ENCODE assay signal across 21 cellular contexts in the genomic region with DNA sequence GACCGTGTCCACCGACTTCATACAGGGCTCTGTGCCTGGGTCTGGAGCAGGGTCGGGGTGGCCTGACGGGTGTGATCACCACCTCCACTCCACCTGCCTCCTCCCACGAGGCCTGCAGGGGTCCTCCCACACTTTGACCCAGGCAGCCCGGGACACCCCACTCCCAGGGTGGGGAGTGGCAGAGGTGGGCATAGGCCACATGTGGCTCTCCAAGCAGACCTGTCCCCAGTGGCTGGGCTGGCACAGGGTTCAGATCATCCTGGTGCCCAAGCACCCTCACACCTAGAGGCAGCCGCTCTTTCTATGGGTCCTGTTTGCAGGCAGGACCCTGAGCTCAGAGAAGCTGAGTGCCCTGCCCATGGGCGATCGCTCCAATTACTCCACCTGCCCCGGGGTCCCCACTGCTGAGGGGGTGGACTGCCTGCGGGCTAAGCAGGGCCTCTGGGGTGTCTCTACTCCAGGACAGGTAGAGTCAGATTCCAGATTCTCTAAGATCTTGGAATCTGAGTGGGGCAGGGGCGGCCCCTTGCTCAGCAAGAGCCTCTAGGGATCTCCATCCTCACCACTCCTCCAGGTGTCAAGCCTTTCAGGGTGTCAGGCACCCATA. TPM values are rescaled to one million over a fixed set of nuclear protein-coding genes. Genes with fewer than 3 reads are reported as not detected.
DNase-seq lines count a peak whose midpoint lies in the region; ATAC-seq, FAIRE-seq and TF ChIP-seq lines count a peak whose summit lies in the region.
"Had no signal": no experiment of that assay in that cellular context is flagged by ENCODE, and none has a peak within 500 bp of the region (broad histone marks: within the 10 kb centered on the region; RNA-seq: fewer than 3 reads in every experiment).

No MANE protein-coding gene starts in this region.

- H3K27ac Mint-ChIP-seq in stimulated activated effector memory CD8-positive, alpha-beta T cell treated with anti-CD3 and anti-CD28 coated beads, Interleukin-12 subunit alpha, Interleukin-12 subunit beta, amount 100 ng/mL, for 72 hours = peak overlapping the region; percentile 12
- H3K27ac Mint-ChIP-seq in nephron progenitor cell = no peak overlapping the region
- no peak overlapping the region for H3K27ac Mint-ChIP-seq in activated naive CD4-positive, alpha-beta T cell treated with anti-CD3 and anti-CD28 coated beads, Interleukin-2, amount 10 ng/mL, durations not matched to agents 7 days and 5 days
- H3K27ac Mint-ChIP-seq: IgD-negative memory B cell had no signal

- no peak for TF ChIP-seq CTCF in right atrium auricular region (IDR thresholded peaks at IDR 0.05)
- TF ChIP-seq CTCF in H1 (IDR thresholded peaks at IDR 0.05; ENCODE audit: control extremely low read depth in 1 of 3, insufficient read depth in 1 of 3, low read depth in 1 of 3, low read length in 3 of 3) = no peak
- TF ChIP-seq CTCF in mucosa of descending colon (IDR thresholded peaks at IDR 0.05) = no peak
- no peak for TF ChIP-seq CTCF in nephron progenitor cell (IDR thresholded peaks at IDR 0.05)

- no peak overlapping the region for H2AFZ ChIP-seq in H1 (ENCODE audit: low read length)

- TF ChIP-seq EP300 in H1 (IDR thresholded peaks at IDR 0.05; ENCODE audit: borderline replicate concordance in 1 of 2, low read depth in 2 of 2, low read length in 2 of 2) = no peak

- no peak for TF ChIP-seq RAD21 in H1 (IDR thresholded peaks at IDR 0.05 in 1 of 2, conservative IDR thresholded peaks at IDR 0.05 in 1 of 2; ENCODE audit: low read depth in 2 of 2, low read length in 2 of 2)

- DNase-seq in right atrium auricular region (ENCODE audit: low spot score) = peak; percentile 28
- no peak for DNase-seq in Right ventricle myocardium superior
- peak in 1 of 2 experiments; percentile 41 for DNase-seq in H1 (ENCODE audit: low read depth in 1 of 2, low spot score in 2 of 2)
- no peak for DNase-seq in stimulated activated effector memory CD8-positive, alpha-beta T cell treated with anti-CD3 and anti-CD28 coated beads, Interleukin-12 subunit alpha, Interleukin-12 subunit beta, amount 100 ng/mL, for 72 hours (ENCODE audit: low spot score in 2 of 2)
- no peak for DNase-seq in mucosa of descending colon
- DNase-seq in nephron progenitor cell = no peak
- DNase-seq in activated naive CD4-positive, alpha-beta T cell treated with anti-CD3 and anti-CD28 coated beads, Interleukin-2, amount 10 ng/mL, durations not matched to agents 7 days and 5 days = no peak
- DNase-seq: DMS 273 treated with DMSO at 0.1 percent for 48 hours, HCEC 1CT, NCI-H1417, NCI-H1930, NCI-H2171, NCI-H82, SIG-M5 had no signal

- no peak overlapping the region for H3K4ac ChIP-seq in H1 (replicated peaks; ENCODE audit: insufficient read length, low read depth, low read length)

- H2BK12ac ChIP-seq in H1 (ENCODE audit: low read depth, low read length) = no peak overlapping the region

- H3K18ac ChIP-seq in H1 (ENCODE audit: extremely low read depth, low read length) = no peak overlapping the region

- H3K9me3 ChIP-seq in right atrium auricular region = no peaks in the 10 kb centered on the region
- no peaks in the 10 kb centered on the region for H3K9me3 ChIP-seq in H1 (ENCODE audit: insufficient read depth in 2 of 2, low read depth in 1 of 2, low read length in 1 of 2)
- no peaks in the 10 kb centered on the region for H3K9me3 ChIP-seq in mucosa of descending colon

- no peak overlapping the region for H2BK15ac ChIP-seq in H1 (ENCODE audit: low read length)

- CTCF ChIA-PET in H1 (lab: Charles Lee; ENCODE audit: partially characterized antibody) = interaction anchor here (1.1 to 10.3 kb wide), 3 partner anchors 20 to 95 kb away, joined by 3 to 171 read pairs (median 4); no protein-coding TSS in a partner anchor
- CTCF ChIA-PET in activated naive CD4-positive, alpha-beta T cell treated with anti-CD3 and anti-CD28 coated beads, Interleukin-2, amount 10 ng/mL, durations not matched to agents 7 days and 5 days (lab: Charles Lee) = interaction anchor here (0.8 to 1.0 kb wide), 2 partner anchors 89 to 97 kb away, joined by 3 read pairs; no protein-coding TSS in a partner anchor

- no peak overlapping the region for H4K5ac ChIP-seq in H1 (ENCODE audit: insufficient read length, low read depth, low read length)

- no peak overlapping the region for H3K23ac ChIP-seq in H1 (ENCODE audit: insufficient read length)

- H3K27me3 Mint-ChIP-seq in nephron progenitor cell (ENCODE audit: low read depth, poor library complexity) = peaks cover 4% of the 10 kb centered on the region
- peaks cover 22% of the 10 kb centered on the region for H3K27me3 Mint-ChIP-seq in activated naive CD4-positive, alpha-beta T cell treated with anti-CD3 and anti-CD28 coated beads, Interleukin-2, amount 10 ng/mL, durations not matched to agents 7 days and 5 days

- H4K91ac ChIP-seq in H1 (replicated peaks; ENCODE audit: insufficient read length, low read length) = no peak overlapping the region

- no peak overlapping the region for H2BK120ac ChIP-seq in H1 (replicated peaks; ENCODE audit: low read depth, low read length)

- no peak overlapping the region for H2BK5ac ChIP-seq in H1 (ENCODE audit: low read depth, low read length)

- no peak overlapping the region for H3K4me3 Mint-ChIP-seq in stimulated activated effector memory CD8-positive, alpha-beta T cell treated with anti-CD3 and anti-CD28 coated beads, Interleukin-12 subunit alpha, Interleukin-12 subunit beta, amount 100 ng/mL, for 72 hours
- no peak overlapping the region for H3K4me3 Mint-ChIP-seq in nephron progenitor cell
- no peak overlapping the region for H3K4me3 Mint-ChIP-seq in activated naive CD4-positive, alpha-beta T cell treated with anti-CD3 and anti-CD28 coated beads, Interleukin-2, amount 10 ng/mL, durations not matched to agents 7 days and 5 days

- H4K20me1 ChIP-seq in H1 (replicated peaks in 1 of 2; ENCODE audit: control insufficient read depth in 1 of 2, insufficient read depth in 2 of 2, low read length in 2 of 2) = no peaks in the 10 kb centered on the region

- H3K14ac ChIP-seq in H1 (ENCODE audit: insufficient read length) = no peak overlapping the region

- no peak overlapping the region for H3K56ac ChIP-seq in H1 (replicated peaks; ENCODE audit: insufficient read length, low read depth, low read length)

- H3K4me1 Mint-ChIP-seq in stimulated activated effector memory CD8-positive, alpha-beta T cell treated with anti-CD3 and anti-CD28 coated beads, Interleukin-12 subunit alpha, Interleukin-12 subunit beta, amount 100 ng/mL, for 72 hours = peaks cover 18% of the 10 kb centered on the region
- peaks cover 33% of the 10 kb centered on the region for H3K4me1 Mint-ChIP-seq in nephron progenitor cell
- H3K4me1 Mint-ChIP-seq in activated naive CD4-positive, alpha-beta T cell treated with anti-CD3 and anti-CD28 coated beads, Interleukin-2, amount 10 ng/mL, durations not matched to agents 7 days and 5 days = peaks cover 28% of the 10 kb centered on the region

- no peaks in the 10 kb centered on the region for H3K79me2 ChIP-seq in H1 (ENCODE audit: control insufficient read depth in 1 of 2, insufficient read depth in 2 of 2, low read length in 2 of 2)

- ATAC-seq in Right ventricle myocardium superior (ENCODE audit: poor library complexity) (no peak), HG03432 (IDR thresholded peaks at IDR 0.05; ENCODE audit: unreplicated experiment) (peak; percentile 9), mucosa of descending colon (no peak)
- no peak for ATAC-seq in stimulated activated effector memory CD8-positive, alpha-beta T cell treated with anti-CD3 and anti-CD28 coated beads, Interleukin-12 subunit alpha, Interleukin-12 subunit beta, amount 100 ng/mL, for 72 hours

- no peaks in the 10 kb centered on the region for H3K9me3 Mint-ChIP-seq in stimulated activated effector memory CD8-positive, alpha-beta T cell treated with anti-CD3 and anti-CD28 coated beads, Interleukin-12 subunit alpha, Interleukin-12 subunit beta, amount 100 ng/mL, for 72 hours
- H3K9me3 Mint-ChIP-seq in nephron progenitor cell = no peaks in the 10 kb centered on the region
- no peaks in the 10 kb centered on the region for H3K9me3 Mint-ChIP-seq in activated naive CD4-positive, alpha-beta T cell treated with anti-CD3 and anti-CD28 coated beads, Interleukin-2, amount 10 ng/mL, durations not matched to agents 7 days and 5 days
- H3K9me3 Mint-ChIP-seq: IgD-negative memory B cell had no signal

- no peak overlapping the region for H3K4me2 ChIP-seq in H1 (ENCODE audit: insufficient read depth in 1 of 2, low read depth in 2 of 2, low read length in 2 of 2)

- no peak for TF ChIP-seq POLR2A in H1 (IDR thresholded peaks at IDR 0.05; ENCODE audit: control extremely low read depth in 1 of 2, low read depth in 2 of 2, low read length in 2 of 2)

- WGBS in H1 (ENCODE audit: extremely low coverage in 1 of 2, insufficient coverage in 1 of 2, insufficient read length in 1 of 2, insufficient replicate concordance in 2 of 2, low coverage in 1 of 2, low lambda C conversion rate in 2 of 2, missing lambda C conversion rate in 1 of 2), 2 experiments = 86% methylated on average over 12 of the region's 12 CpGs; no CpG with 5 or more reads in 1 of the 2 experiments

- no peaks in the 10 kb centered on the region; the same call in 1 of the 2 replicates for H3K23me2 ChIP-seq in H1 (ENCODE audit: low read depth, low read length)

- H3K4me1 ChIP-seq in right atrium auricular region (peaks cover 0 to 36% of the 10 kb centered on the region in 2 donors), H1 (replicated peaks in 1 of 4; ENCODE audit: control insufficient read depth in 3 of 4, insufficient read depth in 4 of 4, low read length in 3 of 4) (peaks cover 0 to 1% (median 0%) of the 10 kb centered on the region in 4 experiments; a peak in 1 of 7 replicates), mucosa of descending colon (ENCODE audit: low read depth) (peaks cover 33% of the 10 kb centered on the region)

- no peaks in the 10 kb centered on the region for H3K36me3 Mint-ChIP-seq in stimulated activated effector memory CD8-positive, alpha-beta T cell treated with anti-CD3 and anti-CD28 coated beads, Interleukin-12 subunit alpha, Interleukin-12 subunit beta, amount 100 ng/mL, for 72 hours
- no peaks in the 10 kb centered on the region for H3K36me3 Mint-ChIP-seq in nephron progenitor cell (ENCODE audit: low read depth)
- no peaks in the 10 kb centered on the region for H3K36me3 Mint-ChIP-seq in activated naive CD4-positive, alpha-beta T cell treated with anti-CD3 and anti-CD28 coated beads, Interleukin-2, amount 10 ng/mL, durations not matched to agents 7 days and 5 days
- H3K36me3 Mint-ChIP-seq: IgD-negative memory B cell had no signal

- H2BK20ac ChIP-seq in H1 (ENCODE audit: low read length) = no peak overlapping the region

- no peaks in the 10 kb centered on the region for H3K36me3 ChIP-seq in right atrium auricular region
- H3K36me3 ChIP-seq in H1 (ENCODE audit: control insufficient read depth in 2 of 4, insufficient read depth in 4 of 4, low read length in 3 of 4) = no peaks in the 10 kb centered on the region
- no peaks in the 10 kb centered on the region for H3K36me3 ChIP-seq in mucosa of descending colon (ENCODE audit: low read depth)

- H3K27ac ChIP-seq in right atrium auricular region (no peak overlapping the region), H1 (ENCODE audit: low read depth, low read length) (no peak overlapping the region)

- FAIRE-seq in H1 (lab: Jason Lieb, UNC) = no peak
- FAIRE-seq: RCC 7860 had no signal

- H3K79me1 ChIP-seq in H1 (ENCODE audit: low read depth, low read length) = no peaks in the 10 kb centered on the region

- H3K4me3 ChIP-seq in right atrium auricular region (no peak overlapping the region), H1 (ENCODE audit: extremely low read depth in 1 of 4, insufficient read depth in 2 of 4, low read depth in 3 of 4, low read length in 4 of 4) (no peak overlapping the region), mucosa of descending colon (no peak overlapping the region)

- H2AK5ac ChIP-seq in H1 (ENCODE audit: low read depth, low read length) = no peak overlapping the region

- H3K27me3 ChIP-seq in right atrium auricular region (peaks cover 0 to 2% of the 10 kb centered on the region in 2 donors), H1 (replicated peaks in 1 of 4; ENCODE audit: control insufficient read depth in 3 of 4, extremely low read depth in 1 of 4, insufficient read depth in 3 of 4, low read length in 3 of 4) (peaks cover 2 to 6% (median 5%) of the 10 kb centered on the region in 4 experiments)

- H3K9ac ChIP-seq in H1 (replicated peaks in 1 of 4; ENCODE audit: extremely low read depth in 1 of 4, low read depth in 3 of 4, low read length in 3 of 4) = no peak overlapping the region

- POLR2A ChIA-PET in H1 (lab: Charles Lee; ENCODE audit: partially characterized antibody) = no interaction called here

- peak overlapping the region; percentile 71; the same call in 1 of the 2 replicates for H4K8ac ChIP-seq in H1 (ENCODE audit: extremely low read depth, insufficient read depth, low read length)

- intact Hi-C loops in Right ventricle myocardium superior (cut with DNase I) (loop anchor here (10.0 kb wide), 1 partner anchor 159 kb away; no protein-coding TSS in a partner anchor), mucosa of descending colon (cut with DNase I, micrococcal nuclease) (no loop called here)

RNA-seq across cellular contexts. Expression of a gene that starts 1.4 kb away (rescaled TPM):
- total RNA-seq in right atrium auricular region (not detected), Right ventricle myocardium superior (not detected), mucosa of descending colon (1 to 10 TPM; 2.1 to 5.2 (median 2.3) TPM)
- not detected in 2 replicates for total RNA-seq in H1 (2021; fragmentation: NEBNext Ultra II Directional; extraction: Animal tissue kit (Norgen Biotek cat#: 25700))
- polyA plus RNA-seq in H1 (2011; rRNA removed) = 0.03 TPM in 1 of 2 replicates, not detected in the other
- polyA plus RNA-seq in H1 (2011; cell fraction: cytosol; rRNA removed) = not detected
- polyA plus RNA-seq in H1 (2011; cell fraction: nucleus; rRNA removed) = not detected
- not detected in 4 replicates for polyA plus RNA-seq in H1 (2012, experiment 1 of 2)
- not detected for polyA plus RNA-seq in H1 (2012, experiment 2 of 2)
- not detected for polyA plus RNA-seq in H1 (2013, experiment 1 of 2)
- polyA plus RNA-seq in H1 (2013, experiment 2 of 2) = not detected
- polyA minus RNA-seq in H1 (2011; rRNA and poly(A)+ RNA removed) = not detected in 2 replicates
- polyA minus RNA-seq in H1 (2011; cell fraction: cytosol; rRNA and poly(A)+ RNA removed) = not detected
- not detected for polyA minus RNA-seq in H1 (2011; cell fraction: nucleus; rRNA and poly(A)+ RNA removed)
- total RNA-seq: LHCN-M2, NCI-H460 had no signal
- polyA plus RNA-seq: AG04450, BJ, IgD-negative memory B cell had no signal

RNA-seq across cellular contexts. Expression of a gene that starts 32.8 kb away (rescaled TPM):
- total RNA-seq in right atrium auricular region = 10 to 100 TPM; 17.1 to 52.6 TPM
- 9.4 TPM for total RNA-seq in Right ventricle myocardium superior
- total RNA-seq in H1 (2021; fragmentation: NEBNext Ultra II Directional; extraction: Animal tissue kit (Norgen Biotek cat#: 25700)) = 4.4 and 5.3 TPM in 2 replicates
- 3.3 and 3.8 TPM in 2 replicates for polyA plus RNA-seq in H1 (2011; rRNA removed)
- polyA plus RNA-seq in H1 (2011; cell fraction: cytosol; rRNA removed) = 2.8 TPM
- polyA plus RNA-seq in H1 (2011; cell fraction: nucleus; rRNA removed) = 5.1 TPM
- polyA plus RNA-seq in H1 (2012, experiment 1 of 2) = 1.8 to 4.2 TPM (median 3.5 TPM) in 4 replicates
- polyA plus RNA-seq in H1 (2012, experiment 2 of 2) = 3.3 TPM
- 4.2 TPM for polyA plus RNA-seq in H1 (2013, experiment 1 of 2)
- 4.2 TPM for polyA plus RNA-seq in H1 (2013, experiment 2 of 2)
- polyA minus RNA-seq in H1 (2011; rRNA and poly(A)+ RNA removed) = 0.76 and 1.4 TPM in 2 replicates
- polyA minus RNA-seq in H1 (2011; cell fraction: cytosol; rRNA and poly(A)+ RNA removed) = 4.3 TPM
- 3.3 TPM for polyA minus RNA-seq in H1 (2011; cell fraction: nucleus; rRNA and poly(A)+ RNA removed)
- total RNA-seq in mucosa of descending colon = 10 to 100 TPM in 2 of 3 donors, 1 to 10 TPM in 1; 4.8 to 17.6 (median 10.3) TPM
